In the genomic region with DNA sequence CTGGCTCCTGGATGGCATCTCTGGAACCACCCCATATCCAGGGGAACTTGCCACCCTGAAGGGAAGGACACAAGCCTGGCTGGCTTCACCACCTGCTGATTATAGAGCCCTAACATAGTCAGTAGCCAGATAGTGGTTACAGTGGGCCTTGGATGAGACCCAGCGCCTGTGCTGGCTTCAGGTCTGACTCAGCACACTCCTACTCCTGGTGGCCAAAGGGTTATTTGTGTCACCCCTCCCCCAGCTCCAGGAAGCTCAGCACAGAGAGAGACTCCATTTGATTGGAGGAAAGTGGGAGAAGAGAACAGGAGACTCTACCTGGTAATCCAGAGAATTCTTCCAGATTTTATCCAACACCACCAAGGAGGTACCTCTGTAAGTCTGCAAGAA, we compare ENCODE assay signal across 9 cellular contexts. TPM values are rescaled to one million over a fixed set of nuclear protein-coding genes. Genes with fewer than 3 reads are reported as not detected.
DNase-seq lines count a peak whose midpoint lies in the region; ATAC-seq and TF ChIP-seq lines count a peak whose summit lies in the region.
"Had no signal": no experiment of that assay in that cellular context is flagged by ENCODE, and none has a peak within 500 bp of the region (broad histone marks: within the 10 kb centered on the region; RNA-seq: fewer than 3 reads in every experiment).

No MANE protein-coding gene starts in this region.

- no peaks in the 10 kb centered on the region for H3K36me3 ChIP-seq in uterus

- peaks cover 0 to 13% of the 10 kb centered on the region in 2 donors for H3K9me3 ChIP-seq in uterus

- H3K27me3 Mint-ChIP-seq in natural killer cell treated with Interleukin-12 subunit alpha and Interleukin-12 subunit beta and Interleukin-15 and Interleukin-18, amount 100 ng/mL, for 72 hours = no peaks in the 10 kb centered on the region
- H3K27me3 Mint-ChIP-seq in natural killer cell (ENCODE audit: low read depth in 2 of 2) = no peaks in the 10 kb centered on the region
- H3K27me3 Mint-ChIP-seq: CD4-positive, alpha-beta T cell had no signal

- no peak for TF ChIP-seq POLR2A in uterus (IDR thresholded peaks at IDR 0.05)

- no peaks in the 10 kb centered on the region for H3K27me3 ChIP-seq in uterus

- H3K9me3 Mint-ChIP-seq in natural killer cell treated with Interleukin-12 subunit alpha and Interleukin-12 subunit beta and Interleukin-15 and Interleukin-18, amount 100 ng/mL, for 72 hours = peaks cover 13% of the 10 kb centered on the region
- peaks cover 5 to 12% of the 10 kb centered on the region in 2 donors for H3K9me3 Mint-ChIP-seq in natural killer cell

- intact Hi-C loops in natural killer cell (cut with micrococcal nuclease) = no loop called here
- intact Hi-C loops in uterus (cut with DNase I; ENCODE audit: low total_unique reads) = no loop called here

- H3K27ac ChIP-seq in uterus = no peak overlapping the region

- H3K4me3 ChIP-seq in uterus = no peak overlapping the region

- TF ChIP-seq CTCF in natural killer cell (IDR thresholded peaks at IDR 0.05) (no peak), uterus (IDR thresholded peaks at IDR 0.05) (no peak)

- peaks cover 36 to 38% of the 10 kb centered on the region in 2 donors for H3K4me1 Mint-ChIP-seq in natural killer cell treated with Interleukin-12 subunit alpha and Interleukin-12 subunit beta and Interleukin-15 and Interleukin-18, amount 100 ng/mL, for 72 hours (ENCODE audit: low read depth in 2 of 2)
- H3K4me1 Mint-ChIP-seq in natural killer cell = peaks cover 31 to 58% of the 10 kb centered on the region in 2 donors

- H3K36me3 Mint-ChIP-seq in natural killer cell treated with Interleukin-12 subunit alpha and Interleukin-12 subunit beta and Interleukin-15 and Interleukin-18, amount 100 ng/mL, for 72 hours = peaks cover 40% of the 10 kb centered on the region
- peaks cover 23% of the 10 kb centered on the region for H3K36me3 Mint-ChIP-seq in natural killer cell

- H3K4me1 ChIP-seq in uterus = no peaks in the 10 kb centered on the region

- peak overlapping the region; percentile 28 for H3K4me3 Mint-ChIP-seq in natural killer cell treated with Interleukin-12 subunit alpha and Interleukin-12 subunit beta and Interleukin-15 and Interleukin-18, amount 100 ng/mL, for 72 hours
- H3K4me3 Mint-ChIP-seq in natural killer cell = no peak overlapping the region
- H3K4me3 Mint-ChIP-seq: CD4-positive, alpha-beta T cell had no signal

- peak in 1 of 2 donors; percentile 74 for ATAC-seq in natural killer cell treated with Interleukin-12 subunit alpha and Interleukin-12 subunit beta and Interleukin-15 and Interleukin-18, amount 100 ng/mL, for 72 hours
- ATAC-seq in natural killer cell = no peak
- peak; percentile 53 for ATAC-seq in HG03354 (IDR thresholded peaks at IDR 0.05; ENCODE audit: poor library complexity, severe bottlenecking, unreplicated experiment)

- H3K27ac Mint-ChIP-seq in natural killer cell treated with Interleukin-12 subunit alpha and Interleukin-12 subunit beta and Interleukin-15 and Interleukin-18, amount 100 ng/mL, for 72 hours = no peak overlapping the region
- no peak overlapping the region for H3K27ac Mint-ChIP-seq in natural killer cell
- H3K27ac Mint-ChIP-seq: CD4-positive, alpha-beta T cell had no signal

- DNase-seq in natural killer cell treated with Interleukin-12 subunit alpha and Interleukin-12 subunit beta and Interleukin-15 and Interleukin-18, amount 100 ng/mL, for 72 hours (ENCODE audit: low spot score) = no peak
- DNase-seq in natural killer cell = no peak
- DNase-seq in dermis blood vessel endothelial cell = peak; percentile 31
- no peak for DNase-seq in GM03348 (ENCODE audit: low spot score)
- DNase-seq in NCI-H345 (lab: John Stamatoyannopoulos, UW) = no peak
- DNase-seq in stimulated activated CD8-positive, alpha-beta memory T cell treated with anti-CD3 and anti-CD28 coated beads, Interleukin-4, amount 100 ng/mL, for 48 hours = no peak
- DNase-seq in uterus = no peak
- DNase-seq: CD4-positive, alpha-beta T cell had no signal

RNA-seq across cellular contexts. Expression of a gene that starts 12.8 kb away (rescaled TPM):
- total RNA-seq in natural killer cell treated with Interleukin-12 subunit alpha and Interleukin-12 subunit beta and Interleukin-15 and Interleukin-18, amount 100 ng/mL, for 72 hours = 10 to 100 TPM; 78.3 to 88.0 TPM
- total RNA-seq in natural killer cell (100 to 1,000 TPM in 1 of 3 donors, 10 to 100 TPM in 2; 73.0 to 109 (median 80.3) TPM), dermis blood vessel endothelial cell (138 and 159 TPM in 2 replicates), uterus (100 to 1,000 TPM in 2 of 4 donors, 10 to 100 TPM in 2; 41.8 to 174 (median 81.3) TPM)
